13 cellular contexts compared by ENCODE assay signal in the genomic region with DNA sequence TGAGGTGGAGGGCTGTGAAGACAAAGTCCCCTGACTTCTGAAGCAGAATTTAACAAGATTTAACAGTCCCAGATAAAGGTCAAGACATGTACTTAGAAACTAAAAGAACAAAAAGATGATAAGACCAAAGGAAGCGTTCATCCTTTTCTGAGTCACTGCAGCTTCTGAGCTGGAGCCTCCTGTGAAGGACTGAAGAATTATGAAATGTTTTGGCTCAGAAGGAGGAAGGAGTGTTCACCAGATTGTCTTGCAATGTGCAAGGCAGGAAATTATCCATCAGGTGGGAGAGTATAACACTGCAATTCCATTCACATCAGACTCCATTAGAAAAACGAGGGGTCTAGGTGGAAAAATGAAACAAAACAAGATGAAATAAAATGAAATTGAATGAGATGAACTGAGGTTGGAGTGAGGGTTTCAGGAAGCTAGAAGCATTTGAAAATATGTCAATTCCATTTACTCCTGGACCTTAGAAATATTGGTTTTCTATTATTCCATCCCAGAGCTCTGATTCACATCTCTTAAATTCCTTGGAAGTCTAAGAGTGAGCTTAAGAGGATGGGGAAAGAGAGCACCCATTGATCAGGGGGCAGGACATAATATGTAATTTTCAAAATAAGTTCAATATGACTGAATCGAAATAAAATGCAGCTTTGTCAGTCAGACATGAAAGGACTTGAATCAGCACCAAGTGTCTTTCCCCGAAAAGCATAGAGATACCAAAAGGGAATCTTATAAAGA.
DNase-seq lines count a peak whose midpoint lies in the region; ATAC-seq and TF ChIP-seq lines count a peak whose summit lies in the region.
"Had no signal": no experiment of that assay in that cellular context is flagged by ENCODE, and none has a peak within 500 bp of the region (broad histone marks: within the 10 kb centered on the region; RNA-seq: fewer than 3 reads in every experiment).

No MANE protein-coding gene starts in this region.

- intact Hi-C loops in mammary epithelial cell (cut with micrococcal nuclease): no loop called here

- no peaks in the 10 kb centered on the region for H3K27me3 ChIP-seq in mammary epithelial cell (ENCODE audit: insufficient read depth, low read length)
- H3K27me3 ChIP-seq: upper lobe of left lung had no signal

- no peaks in the 10 kb centered on the region for H3K9me3 ChIP-seq in mammary epithelial cell (replicated peaks; ENCODE audit: insufficient read depth, low read length)
- H3K9me3 ChIP-seq: upper lobe of left lung had no signal

- no peaks in the 10 kb centered on the region for H3K4me1 Mint-ChIP-seq in activated CD4-positive, alpha-beta memory T cell treated with anti-CD3 and anti-CD28 coated beads, Interleukin-2, amount 10 ng/mL, durations not matched to agents 7 days and 5 days
- no peaks in the 10 kb centered on the region for H3K4me1 Mint-ChIP-seq in activated CD8-positive, alpha-beta memory T cell treated with anti-CD3 and anti-CD28 coated beads, Interleukin-2, amount 10 ng/mL, durations not matched to agents 7 days and 5 days
- H3K4me1 Mint-ChIP-seq: CD4-positive, alpha-beta memory T cell had no signal

- 2% methylated on average over 4 of the region's 4 CpGs for WGBS in mammary epithelial cell (ENCODE audit: low coverage, missing lambda C conversion rate)

- BruUV-seq in mammary epithelial cell (replicated peaks; lab: Mats Ljungman, UMichigan): no TSS peak

- peak; percentile 46 for DNase-seq in AG09319 (ENCODE audit: extremely low read depth, low read depth)
- DNase-seq in M059J (ENCODE audit: low read depth): peak; percentile 30
- peak; percentile 48 for DNase-seq in mammary epithelial cell
- peak; percentile 97 for DNase-seq in iris pigment epithelial cell (ENCODE audit: low read depth)
- DNase-seq in Ammon's horn (ENCODE audit: low spot score): no peak
- no peak for DNase-seq in activated CD4-positive, alpha-beta memory T cell treated with anti-CD3 and anti-CD28 coated beads, Interleukin-2, amount 10 ng/mL, durations not matched to agents 7 days and 5 days
- no peak for DNase-seq in activated CD8-positive, alpha-beta memory T cell treated with anti-CD3 and anti-CD28 coated beads, Interleukin-2, amount 10 ng/mL, durations not matched to agents 7 days and 5 days
- DNase-seq: activated naive CD4-positive, alpha-beta T cell; CD4-positive, alpha-beta memory T cell; NCI-H524 treated with DMSO at 0.1 percent for 48 hours; upper lobe of left lung had no signal

- no peak overlapping the region for H3K4me3 Mint-ChIP-seq in activated CD4-positive, alpha-beta memory T cell treated with anti-CD3 and anti-CD28 coated beads, Interleukin-2, amount 10 ng/mL, durations not matched to agents 7 days and 5 days
- H3K4me3 Mint-ChIP-seq in activated CD8-positive, alpha-beta memory T cell treated with anti-CD3 and anti-CD28 coated beads, Interleukin-2, amount 10 ng/mL, durations not matched to agents 7 days and 5 days: no peak overlapping the region
- H3K4me3 Mint-ChIP-seq: CD4-positive, alpha-beta memory T cell had no signal

- in situ Hi-C loops in mammary epithelial cell (cut with MboI; ENCODE audit: low sequenced_read_pairs in 2 of 2): no loop called here

- no peak overlapping the region for H3K9ac ChIP-seq in mammary epithelial cell (ENCODE audit: insufficient read depth, low read length)

- no peak overlapping the region for H3K27ac Mint-ChIP-seq in activated CD4-positive, alpha-beta memory T cell treated with anti-CD3 and anti-CD28 coated beads, Interleukin-2, amount 10 ng/mL, durations not matched to agents 7 days and 5 days
- H3K27ac Mint-ChIP-seq in activated CD8-positive, alpha-beta memory T cell treated with anti-CD3 and anti-CD28 coated beads, Interleukin-2, amount 10 ng/mL, durations not matched to agents 7 days and 5 days: no peak overlapping the region
- H3K27ac Mint-ChIP-seq: CD4-positive, alpha-beta memory T cell had no signal

- H3K36me3 Mint-ChIP-seq in activated CD4-positive, alpha-beta memory T cell treated with anti-CD3 and anti-CD28 coated beads, Interleukin-2, amount 10 ng/mL, durations not matched to agents 7 days and 5 days (ENCODE audit: low read depth): no peaks in the 10 kb centered on the region
- no peaks in the 10 kb centered on the region for H3K36me3 Mint-ChIP-seq in activated CD8-positive, alpha-beta memory T cell treated with anti-CD3 and anti-CD28 coated beads, Interleukin-2, amount 10 ng/mL, durations not matched to agents 7 days and 5 days
- H3K36me3 Mint-ChIP-seq: CD4-positive, alpha-beta memory T cell had no signal

- peak overlapping the region; percentile 37 for H2AFZ ChIP-seq in mammary epithelial cell (ENCODE audit: low read depth, low read length)

- no peak for ATAC-seq in GM18858 (IDR thresholded peaks at IDR 0.05; ENCODE audit: unreplicated experiment)
- no peak for ATAC-seq in activated CD8-positive, alpha-beta memory T cell treated with anti-CD3 and anti-CD28 coated beads, Interleukin-2, amount 10 ng/mL, durations not matched to agents 7 days and 5 days

- H3K4me2 ChIP-seq in mammary epithelial cell (ENCODE audit: insufficient read depth, low read depth, low read length): peak overlapping the region; percentile 61

- H3K27me3 Mint-ChIP-seq in activated CD4-positive, alpha-beta memory T cell treated with anti-CD3 and anti-CD28 coated beads, Interleukin-2, amount 10 ng/mL, durations not matched to agents 7 days and 5 days: peaks cover 1% of the 10 kb centered on the region
- peaks cover 9% of the 10 kb centered on the region for H3K27me3 Mint-ChIP-seq in activated CD8-positive, alpha-beta memory T cell treated with anti-CD3 and anti-CD28 coated beads, Interleukin-2, amount 10 ng/mL, durations not matched to agents 7 days and 5 days

- no peaks in the 10 kb centered on the region for H3K79me2 ChIP-seq in mammary epithelial cell (ENCODE audit: insufficient read depth, low read length)

- H3K4me3 ChIP-seq in mammary epithelial cell (replicated peaks in 1 of 3; ENCODE audit: insufficient read depth in 1 of 3, low read depth in 2 of 3, low read length in 3 of 3): no peak overlapping the region
- H3K4me3 ChIP-seq: skin epidermis, upper lobe of left lung had no signal

- POLR2A ChIA-PET in activated CD4-positive, alpha-beta memory T cell treated with anti-CD3 and anti-CD28 coated beads, Interleukin-2, amount 10 ng/mL, durations not matched to agents 7 days and 5 days (lab: Charles Lee): no interaction called here

- dilution Hi-C loops in mammary epithelial cell (cut with HindIII; ENCODE audit: low sequenced_read_pairs): no loop called here

- CTCF ChIA-PET in mammary epithelial cell (lab: Charles Lee; ENCODE audit: low non-redundant PET): interaction anchor here (0.6 kb wide), 1 partner anchor 27 kb away, joined by 4 read pairs; no protein-coding TSS in a partner anchor
- CTCF ChIA-PET in activated CD4-positive, alpha-beta memory T cell treated with anti-CD3 and anti-CD28 coated beads, Interleukin-2, amount 10 ng/mL, durations not matched to agents 7 days and 5 days (lab: Charles Lee): no interaction called here
- CTCF ChIA-PET in activated CD8-positive, alpha-beta memory T cell treated with anti-CD3 and anti-CD28 coated beads, Interleukin-2, amount 10 ng/mL, durations not matched to agents 7 days and 5 days (lab: Charles Lee): interaction anchor here (0.7 kb wide), 1 partner anchor 41 kb away, joined by 3 read pairs; no protein-coding TSS in a partner anchor

- H3K36me3 ChIP-seq in mammary epithelial cell (ENCODE audit: insufficient read depth, low read length): no peaks in the 10 kb centered on the region
- H3K36me3 ChIP-seq: upper lobe of left lung had no signal

- H3K9me3 Mint-ChIP-seq in activated CD4-positive, alpha-beta memory T cell treated with anti-CD3 and anti-CD28 coated beads, Interleukin-2, amount 10 ng/mL, durations not matched to agents 7 days and 5 days: no peaks in the 10 kb centered on the region
- H3K9me3 Mint-ChIP-seq in activated CD8-positive, alpha-beta memory T cell treated with anti-CD3 and anti-CD28 coated beads, Interleukin-2, amount 10 ng/mL, durations not matched to agents 7 days and 5 days (ENCODE audit: low read depth): no peaks in the 10 kb centered on the region
- H3K9me3 Mint-ChIP-seq: CD4-positive, alpha-beta memory T cell had no signal

- TF ChIP-seq CTCF in AG09319 (IDR thresholded peaks at IDR 0.05; ENCODE audit: low read depth, low read length) (no peak), mammary epithelial cell (conservative IDR thresholded peaks at IDR 0.05 in 1 of 2, IDR thresholded peaks at IDR 0.05 in 1 of 2; ENCODE audit: extremely low read depth in 1 of 2, insufficient read depth in 1 of 2, low read depth in 1 of 2, low read length in 2 of 2) (no peak)

- peak overlapping the region; percentile 22 for H3K27ac ChIP-seq in mammary epithelial cell (ENCODE audit: insufficient read depth, low read depth, low read length)
- H3K27ac ChIP-seq: skin epidermis, upper lobe of left lung had no signal

- H4K20me1 ChIP-seq in mammary epithelial cell (ENCODE audit: insufficient read depth, low read length): no peaks in the 10 kb centered on the region

- peaks cover 14% of the 10 kb centered on the region for H3K4me1 ChIP-seq in mammary epithelial cell (ENCODE audit: insufficient read depth, low read length)

Comparison
In these comparisons a context has a peak if more than half of its experiments do, and no peak if none do; other contexts are left out.
1. DNase-seq: peak in AG09319 (single experiment), M059J (single experiment), mammary epithelial cell (single experiment) and iris pigment epithelial cell (single experiment); none in Ammon's horn (single experiment), activated CD4-positive, alpha-beta memory T cell treated with anti-CD3 and anti-CD28 coated beads, Interleukin-2, amount 10 ng/mL, durations not matched to agents 7 days and 5 days (single experiment) and activated CD8-positive, alpha-beta memory T cell treated with anti-CD3 and anti-CD28 coated beads, Interleukin-2, amount 10 ng/mL, durations not matched to agents 7 days and 5 days (single experiment).